In the genomic region with DNA sequence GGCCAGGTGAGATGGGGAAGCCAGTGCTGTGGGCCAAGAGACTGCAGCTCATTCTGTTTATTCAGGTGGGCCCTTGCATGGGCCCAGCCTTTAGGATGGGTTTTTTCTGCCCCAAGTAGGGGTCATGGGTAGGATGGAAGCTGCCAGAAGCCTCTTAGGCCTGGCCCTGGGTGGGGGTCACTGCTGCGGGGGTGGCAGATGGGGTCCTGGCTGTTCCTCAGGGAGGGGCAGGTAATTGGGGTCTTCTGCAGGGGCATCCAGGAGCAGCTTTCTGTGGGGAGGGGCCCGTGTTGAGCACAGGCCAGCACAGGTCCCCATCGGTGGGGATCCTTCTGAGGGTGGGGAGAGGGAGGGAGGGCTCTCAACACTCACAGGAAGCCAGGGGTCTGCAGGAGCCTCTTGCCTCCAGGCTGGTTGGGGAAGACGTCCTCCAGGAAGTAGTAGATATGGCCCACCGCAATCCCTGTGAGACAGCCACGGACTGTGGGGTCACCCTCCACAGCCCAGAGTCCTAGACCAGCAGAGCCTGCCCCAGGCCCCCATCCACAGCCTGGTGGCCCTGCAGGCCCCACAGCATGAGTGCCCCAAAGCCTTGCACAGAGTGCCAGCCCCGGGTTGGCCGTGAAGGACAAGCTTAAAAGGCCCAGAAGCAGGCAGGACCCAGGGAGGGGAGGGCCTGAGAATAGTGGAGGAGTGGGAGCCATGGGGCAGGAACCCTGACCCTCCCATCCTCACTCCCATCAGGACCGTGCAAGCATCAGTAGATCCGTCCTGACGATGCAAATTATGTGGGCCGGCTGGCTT, we compare ENCODE assay signal across 12 cellular contexts. TPM values are rescaled to one million over a fixed set of nuclear protein-coding genes. Genes with fewer than 3 reads are reported as not detected.
A peak's percentile ranks its signal among the peaks of the same experiment; 100 is the strongest.
DNase-seq lines count a peak whose midpoint lies in the region; ATAC-seq and TF ChIP-seq lines count a peak whose summit lies in the region.
"Had no signal": no experiment of that assay in that cellular context is flagged by ENCODE, and none has a peak within 500 bp of the region (broad histone marks: within the 10 kb centered on the region; RNA-seq: fewer than 3 reads in every experiment).

No MANE protein-coding gene starts in this region.

- DNase-seq in activated T-cell treated with anti-CD3 and anti-CD28 coated beads, Interleukin-2, amount 50 U/mL, for 24 hours, result no peak
- no peak for DNase-seq in activated T-cell treated with anti-CD3 and anti-CD28 coated beads for 4 hours
- no peak for DNase-seq in T-cell
- DNase-seq in immature natural killer cell, result no peak
- no peak for DNase-seq in dorsolateral prefrontal cortex
- no peak for DNase-seq in substantia nigra (lab: John Stamatoyannopoulos, UW)
- DNase-seq: esophagus squamous epithelium, NCI-H2171, T1000, upper lobe of right lung had no signal

- peak overlapping the region; percentile 86 for H3K4me3 Mint-ChIP-seq in activated T-cell treated with anti-CD3 and anti-CD28 coated beads, Interleukin-2, amount 50 U/mL, for 24 hours
- peak overlapping the region; percentile 55 to 95 (median 89) for H3K4me3 Mint-ChIP-seq in T-cell
- peak overlapping the region; percentile 23 to 44 (median 41) for H3K4me3 Mint-ChIP-seq in immature natural killer cell
- H3K4me3 Mint-ChIP-seq in stimulated activated memory B cell treated with anti-CD40 and anti-IgM and Interleukin-4, amounts not matched to agents 10 μg/mL and 1 μg/mL and 100 μg/mL, for 72 hours, result peak overlapping the region; percentile 89

- H3K4me3 ChIP-seq in dorsolateral prefrontal cortex, result no peak overlapping the region
- H3K4me3 ChIP-seq: upper lobe of right lung had no signal

- H3K27ac ChIP-seq in dorsolateral prefrontal cortex (peak overlapping the region in 7 of 59 donors; percentile 5 to 86 (median 18)), substantia nigra (ENCODE audit: low read depth, low read length, poor library complexity, severe bottlenecking) (no peak overlapping the region)
- H3K27ac ChIP-seq: esophagus squamous epithelium, upper lobe of right lung had no signal

- no peaks in the 10 kb centered on the region for H3K27me3 Mint-ChIP-seq in activated T-cell treated with anti-CD3 and anti-CD28 coated beads, Interleukin-2, amount 50 U/mL, for 24 hours
- no peaks in the 10 kb centered on the region for H3K27me3 Mint-ChIP-seq in T-cell
- peaks cover 10 to 16% (median 12%) of the 10 kb centered on the region in 3 donors for H3K27me3 Mint-ChIP-seq in immature natural killer cell (ENCODE audit: low read depth in 3 of 3)
- H3K27me3 Mint-ChIP-seq in stimulated activated memory B cell treated with anti-CD40 and anti-IgM and Interleukin-4, amounts not matched to agents 10 μg/mL and 1 μg/mL and 100 μg/mL, for 72 hours, result no peaks in the 10 kb centered on the region

- no peak for TF ChIP-seq CTCF in dorsolateral prefrontal cortex (IDR thresholded peaks at IDR 0.05 in 54 of 56, conservative IDR thresholded peaks at IDR 0.05 in 2 of 56; ENCODE audit: low read depth in 1 of 56, partially characterized antibody in 56 of 56)

- ATAC-seq in T-cell (replicated peaks in 1 of 4) (no peak), GM19397 (IDR thresholded peaks at IDR 0.05; ENCODE audit: unreplicated experiment) (no peak)
- no peak for ATAC-seq in stimulated activated memory B cell treated with anti-CD40 and anti-IgM and Interleukin-4, amounts not matched to agents 10 μg/mL and 1 μg/mL and 100 μg/mL, for 72 hours
- ATAC-seq: upper lobe of right lung had no signal

- H3K27ac Mint-ChIP-seq in activated T-cell treated with anti-CD3 and anti-CD28 coated beads, Interleukin-2, amount 50 U/mL, for 24 hours, result no peak overlapping the region
- H3K27ac Mint-ChIP-seq in T-cell (no peak overlapping the region), immature natural killer cell (peak overlapping the region in 4 of 6 donors; percentile 31 to 85 (median 44))
- H3K27ac Mint-ChIP-seq in stimulated activated memory B cell treated with anti-CD40 and anti-IgM and Interleukin-4, amounts not matched to agents 10 μg/mL and 1 μg/mL and 100 μg/mL, for 72 hours, result peak overlapping the region; percentile 88

- intact Hi-C loops in dorsolateral prefrontal cortex (cut with DNase I), result no loop called here

- no peaks in the 10 kb centered on the region for H3K9me3 Mint-ChIP-seq in activated T-cell treated with anti-CD3 and anti-CD28 coated beads, Interleukin-2, amount 50 U/mL, for 24 hours
- H3K9me3 Mint-ChIP-seq in T-cell, result no peaks in the 10 kb centered on the region
- H3K9me3 Mint-ChIP-seq in immature natural killer cell, result no peaks in the 10 kb centered on the region
- H3K9me3 Mint-ChIP-seq in stimulated activated memory B cell treated with anti-CD40 and anti-IgM and Interleukin-4, amounts not matched to agents 10 μg/mL and 1 μg/mL and 100 μg/mL, for 72 hours, result no peaks in the 10 kb centered on the region

- peaks cover 33% of the 10 kb centered on the region for H3K36me3 Mint-ChIP-seq in activated T-cell treated with anti-CD3 and anti-CD28 coated beads, Interleukin-2, amount 50 U/mL, for 24 hours (ENCODE audit: low read depth)
- H3K36me3 Mint-ChIP-seq in T-cell (peaks cover 2% of the 10 kb centered on the region), immature natural killer cell (peaks cover 0 to 4% (median 3%) of the 10 kb centered on the region in 3 donors)
- H3K36me3 Mint-ChIP-seq in stimulated activated memory B cell treated with anti-CD40 and anti-IgM and Interleukin-4, amounts not matched to agents 10 μg/mL and 1 μg/mL and 100 μg/mL, for 72 hours, result peaks cover 12% of the 10 kb centered on the region

- H3K4me1 Mint-ChIP-seq in activated T-cell treated with anti-CD3 and anti-CD28 coated beads, Interleukin-2, amount 50 U/mL, for 24 hours (ENCODE audit: low read depth), result peaks cover 23% of the 10 kb centered on the region
- H3K4me1 Mint-ChIP-seq in T-cell (peaks cover 15 to 24% (median 21%) of the 10 kb centered on the region in 3 donors), immature natural killer cell (peaks cover 25% of the 10 kb centered on the region in 2 donors)
- peaks cover 69% of the 10 kb centered on the region for H3K4me1 Mint-ChIP-seq in stimulated activated memory B cell treated with anti-CD40 and anti-IgM and Interleukin-4, amounts not matched to agents 10 μg/mL and 1 μg/mL and 100 μg/mL, for 72 hours

- POLR2A ChIA-PET in T-cell (lab: Charles Lee), result no interaction called here

- CTCF ChIA-PET in T-cell (lab: Charles Lee), result no interaction called here

- no peaks in the 10 kb centered on the region for H3K27me3 ChIP-seq in dorsolateral prefrontal cortex
- H3K27me3 ChIP-seq: esophagus squamous epithelium, upper lobe of right lung had no signal

RNA-seq across cellular contexts. Expression of gene DERL3, which starts 1.9 kb away (rescaled TPM):
- 1 to 10 TPM; 1.2 to 3.9 (median 2.8) TPM for total RNA-seq in T-cell
- polyA plus RNA-seq in immature natural killer cell, result 1 to 10 TPM in 1 of 3 donors, under 1 TPM in 2; 0.61 to 1.2 (median 0.62) TPM
- total RNA-seq in dorsolateral prefrontal cortex, result 10 to 100 TPM in 1 of 120 experiments, 1 to 10 TPM in 108, under 1 TPM in 11; 0.56 to 10.6 (median 2.5) TPM

RNA-seq across cellular contexts. Expression of gene SLC2A11, which starts 20.8 kb away (rescaled TPM):
- total RNA-seq in T-cell (10 to 100 TPM; 16.2 to 24.2 (median 18.6) TPM), dorsolateral prefrontal cortex (10 to 100 TPM; 25.3 to 69.8 (median 42.4) TPM)
- polyA plus RNA-seq in immature natural killer cell, result 1 to 10 TPM in 2 of 3 donors, under 1 TPM in 1; 0.48 to 3.0 (median 2.0) TPM

RNA-seq across cellular contexts. Expression of gene SMARCB1, which starts 50.1 kb away (rescaled TPM):
- total RNA-seq in T-cell (10 to 100 TPM; 50.2 to 57.7 (median 54.3) TPM), dorsolateral prefrontal cortex (10 to 100 TPM; 60.2 to 91.8 (median 72.1) TPM)
- polyA plus RNA-seq in immature natural killer cell, result 10 to 100 TPM; 28.5 to 49.5 (median 40.3) TPM

RNA-seq across cellular contexts. Expression of gene MIF, which starts 57.3 kb away (rescaled TPM):
- total RNA-seq in T-cell (100 to 1,000 TPM; 182 to 334 (median 289) TPM), dorsolateral prefrontal cortex (100 to 1,000 TPM; 175 to 552 (median 413) TPM)
- polyA plus RNA-seq in immature natural killer cell, result 1,000 to 10,000 TPM in 1 of 3 donors, 100 to 1,000 TPM in 2; 788 to 1,627 (median 947) TPM

Comparison
In these comparisons a context has a peak if more than half of its experiments do, and no peak if none do; other contexts are left out.
1. H3K27ac Mint-ChIP-seq: peak in immature natural killer cell (4 of 6) and stimulated activated memory B cell treated with anti-CD40 and anti-IgM and Interleukin-4, amounts not matched to agents 10 μg/mL and 1 μg/mL and 100 μg/mL, for 72 hours (single experiment); none in activated T-cell treated with anti-CD3 and anti-CD28 coated beads, Interleukin-2, amount 50 U/mL, for 24 hours (single experiment) and T-cell (0 of 2).
2. Peak in every context shown above with its lines, with median percentiles within 50 percentile points of each other: H3K4me3 Mint-ChIP-seq.